Comparison of ENCODE assay signal across 24 cellular contexts in genomic region chr9:136402067-136402466, GRCh38. TPM values are rescaled to one million over a fixed set of nuclear protein-coding genes. Genes with fewer than 3 reads are reported as not detected.
DNase-seq lines count a peak whose midpoint lies in the region; ATAC-seq and TF ChIP-seq lines count a peak whose summit lies in the region.
"Had no signal": no experiment of that assay in that cellular context is flagged by ENCODE, and none has a peak within 500 bp of the region (broad histone marks: within the 10 kb centered on the region; RNA-seq: fewer than 3 reads in every experiment).

No MANE protein-coding gene starts in this region.

- H3K4me2 ChIP-seq in trophoblast cell (ENCODE audit: low read length), result no peak overlapping the region
- H3K4me2 ChIP-seq: neural progenitor cell, SK-N-SH had no signal

- H3K23ac ChIP-seq in trophoblast cell (ENCODE audit: low read length), result no peak overlapping the region

- no peak overlapping the region for H2BK12ac ChIP-seq in trophoblast cell (ENCODE audit: low read length)

- H2AK5ac ChIP-seq in trophoblast cell (ENCODE audit: low read length), result no peak overlapping the region

- no peaks in the 10 kb centered on the region for H3K9me3 ChIP-seq in trophoblast cell (ENCODE audit: insufficient read depth, low read depth, low read length)
- H3K9me3 ChIP-seq: ascending aorta, HAP-1, SK-N-SH, testis had no signal

- no peak overlapping the region for H2BK5ac ChIP-seq in trophoblast cell (ENCODE audit: low read depth, low read length, poor library complexity)

- peak overlapping the region; percentile 89 for H3K27ac Mint-ChIP-seq in activated naive CD4-positive, alpha-beta T cell treated with anti-CD3 and anti-CD28 coated beads, Interleukin-2, amount 50 U/mL, for 24 hours
- H3K27ac Mint-ChIP-seq in HFFc6 (peak overlapping the region; percentile 69; the same call in 1 of the 2 replicates), nephron progenitor cell (no peak overlapping the region)
- H3K27ac Mint-ChIP-seq in activated T-helper 17 cell treated with anti-CD3 and anti-CD28 coated beads, Interleukin-2, amount 50 U/mL, for 72 hours, result peak overlapping the region; percentile 84
- H3K27ac Mint-ChIP-seq: mesothelial cell of epicardium had no signal

- no peaks in the 10 kb centered on the region for H3K9me3 Mint-ChIP-seq in activated naive CD4-positive, alpha-beta T cell treated with anti-CD3 and anti-CD28 coated beads, Interleukin-2, amount 50 U/mL, for 24 hours
- H3K9me3 Mint-ChIP-seq in HFFc6 (no peaks in the 10 kb centered on the region), nephron progenitor cell (no peaks in the 10 kb centered on the region)
- no peaks in the 10 kb centered on the region for H3K9me3 Mint-ChIP-seq in activated T-helper 17 cell treated with anti-CD3 and anti-CD28 coated beads, Interleukin-2, amount 50 U/mL, for 72 hours
- H3K9me3 Mint-ChIP-seq: mesothelial cell of epicardium, neural progenitor cell, WTC11 had no signal

- peaks cover 16 to 30% of the 10 kb centered on the region in 2 experiments for H3K4me1 ChIP-seq in trophoblast cell (ENCODE audit: control insufficient read depth in 1 of 2, insufficient read depth in 2 of 2, low read length in 2 of 2)
- H3K4me1 ChIP-seq: neural progenitor cell had no signal

- H3K36me3 ChIP-seq in trophoblast cell (ENCODE audit: control insufficient read depth in 1 of 2, insufficient read depth in 2 of 2, low read length in 2 of 2), result peaks cover 43 to 47% of the 10 kb centered on the region in 2 experiments

- H3K79me2 ChIP-seq in trophoblast cell (ENCODE audit: control insufficient read depth, insufficient read depth, low read length, poor library complexity), result peaks cover 9% of the 10 kb centered on the region

- H3K27me3 ChIP-seq in trophoblast cell (ENCODE audit: insufficient read depth, low read length), result no peaks in the 10 kb centered on the region
- H3K27me3 ChIP-seq: ascending aorta, neural progenitor cell, testis had no signal

- H3K4ac ChIP-seq in trophoblast cell (ENCODE audit: low read depth, low read length), result no peak overlapping the region

- peaks cover 5% of the 10 kb centered on the region for H3K79me1 ChIP-seq in trophoblast cell (ENCODE audit: low read length)

- no peak overlapping the region for H2AFZ ChIP-seq in trophoblast cell (ENCODE audit: insufficient read depth, low read length, poor library complexity)
- H2AFZ ChIP-seq: neural progenitor cell had no signal

- H3K36me3 Mint-ChIP-seq in activated naive CD4-positive, alpha-beta T cell treated with anti-CD3 and anti-CD28 coated beads, Interleukin-2, amount 50 U/mL, for 24 hours, result peaks cover 6% of the 10 kb centered on the region
- H3K36me3 Mint-ChIP-seq in HFFc6 (ENCODE audit: low read depth), result peaks cover 13% of the 10 kb centered on the region; the same call in 1 of the 2 replicates
- H3K36me3 Mint-ChIP-seq in activated T-helper 17 cell treated with anti-CD3 and anti-CD28 coated beads, Interleukin-2, amount 50 U/mL, for 72 hours (ENCODE audit: low read depth), result peaks cover 78% of the 10 kb centered on the region
- H3K36me3 Mint-ChIP-seq in nephron progenitor cell (ENCODE audit: low read depth), result peaks cover 28% of the 10 kb centered on the region

- H3K14ac ChIP-seq in trophoblast cell (ENCODE audit: low read length), result no peak overlapping the region

- no peak overlapping the region for H3K4me3 Mint-ChIP-seq in activated naive CD4-positive, alpha-beta T cell treated with anti-CD3 and anti-CD28 coated beads, Interleukin-2, amount 50 U/mL, for 24 hours
- H3K4me3 Mint-ChIP-seq in HFFc6 (no peak overlapping the region), nephron progenitor cell (no peak overlapping the region)
- peak overlapping the region; percentile 88 for H3K4me3 Mint-ChIP-seq in activated T-helper 17 cell treated with anti-CD3 and anti-CD28 coated beads, Interleukin-2, amount 50 U/mL, for 72 hours
- H3K4me3 Mint-ChIP-seq: CD14-positive monocyte, WTC11 had no signal

- H4K91ac ChIP-seq in trophoblast cell (ENCODE audit: low read depth, low read length), result no peak overlapping the region

- H3K27ac ChIP-seq in trophoblast cell (ENCODE audit: low read depth, low read length), result peak overlapping the region; percentile 3
- H3K27ac ChIP-seq: ascending aorta, neural progenitor cell, testis had no signal

- H2BK120ac ChIP-seq in trophoblast cell (ENCODE audit: insufficient read depth, low read length, poor library complexity), result no peak overlapping the region

- no peak overlapping the region for H3K9ac ChIP-seq in trophoblast cell (ENCODE audit: low read length)
- H3K9ac ChIP-seq: neural progenitor cell, SK-N-SH had no signal

- DNase-seq in activated naive CD4-positive, alpha-beta T cell treated with anti-CD3 and anti-CD28 coated beads, Interleukin-2, amount 50 U/mL, for 16 hours, result no peak
- no peak for DNase-seq in HFFc6
- DNase-seq in trophoblast cell, result peak in 1 of 2 donors; percentile 18
- no peak for DNase-seq in nephron progenitor cell
- no peak for DNase-seq in DMS 273 treated with DMSO at 0.1 percent for 48 hours (lab: John Stamatoyannopoulos, UW)
- no peak for DNase-seq in activated CD4-positive, CD25-positive, alpha-beta regulatory T cell treated with anti-CD3 and anti-CD28 coated beads, Interleukin-2, amount 50 U/mL, for 72 hours
- DNase-seq: activated effector memory CD4-positive, alpha-beta T cell treated with anti-CD3 and anti-CD28 coated beads, Interleukin-2, amount 50 U/mL, for 16 hours; DMS153; NCI-H1105 treated with DMSO at 0.1 percent for 48 hours; NCI-H2081; NCI-H510A; SK-N-SH; T1000; testis had no signal

- H4K8ac ChIP-seq in trophoblast cell (ENCODE audit: low read depth, low read length), result no peak overlapping the region

- ATAC-seq in activated T-helper 17 cell treated with anti-CD3 and anti-CD28 coated beads, Interleukin-2, amount 50 U/mL, for 72 hours (replicated peaks), result no peak
- ATAC-seq: left lobe of liver, WTC11 had no signal

- H4K12ac ChIP-seq in trophoblast cell (ENCODE audit: low read depth, low read length), result peak overlapping the region; percentile 5

- H3K27me3 Mint-ChIP-seq in activated naive CD4-positive, alpha-beta T cell treated with anti-CD3 and anti-CD28 coated beads, Interleukin-2, amount 50 U/mL, for 24 hours, result no peaks in the 10 kb centered on the region
- H3K27me3 Mint-ChIP-seq in HFFc6 (ENCODE audit: insufficient read depth), result peaks cover 4% of the 10 kb centered on the region
- no peaks in the 10 kb centered on the region for H3K27me3 Mint-ChIP-seq in activated T-helper 17 cell treated with anti-CD3 and anti-CD28 coated beads, Interleukin-2, amount 50 U/mL, for 72 hours
- peaks cover 5% of the 10 kb centered on the region for H3K27me3 Mint-ChIP-seq in nephron progenitor cell (ENCODE audit: low read depth, poor library complexity)

- TF ChIP-seq CTCF in HFFc6 (IDR thresholded peaks at IDR 0.05), result no peak
- TF ChIP-seq CTCF in nephron progenitor cell (IDR thresholded peaks at IDR 0.05), result no peak

- peaks cover 58% of the 10 kb centered on the region for H3K4me1 Mint-ChIP-seq in activated naive CD4-positive, alpha-beta T cell treated with anti-CD3 and anti-CD28 coated beads, Interleukin-2, amount 50 U/mL, for 24 hours
- H3K4me1 Mint-ChIP-seq in HFFc6 (ENCODE audit: low read depth) (peaks cover 14% of the 10 kb centered on the region), nephron progenitor cell (peaks cover 14% of the 10 kb centered on the region)
- H3K4me1 Mint-ChIP-seq in activated T-helper 17 cell treated with anti-CD3 and anti-CD28 coated beads, Interleukin-2, amount 50 U/mL, for 72 hours, result peaks cover 24% of the 10 kb centered on the region

- H3K4me3 ChIP-seq in trophoblast cell (ENCODE audit: low read depth, low read length), result no peak overlapping the region
- H3K4me3 ChIP-seq: ascending aorta, HAP-1, neural progenitor cell, testis had no signal

- no CpG with 5 or more reads among the region's 13 CpGs for WGBS in trophoblast cell (ENCODE audit: extremely low coverage, insufficient coverage, insufficient read length)

- no peak overlapping the region for H3K18ac ChIP-seq in trophoblast cell (ENCODE audit: low read length)

RNA-seq across cellular contexts. Expression of gene SNAPC4, which starts 2.1 kb away (rescaled TPM):
- total RNA-seq in HFFc6 (2021; fragmentation: NEBNext Ultra II Directional; extraction: Animal tissue kit (Norgen Biotek cat#: 25700)), result 1 to 10 TPM; 6.2 to 9.4 (median 6.5) TPM
- total RNA-seq in activated T-helper 17 cell treated with anti-CD3 and anti-CD28 coated beads, Interleukin-2, amount 50 U/mL, for 72 hours, result 10 to 100 TPM; 16.3 to 21.9 TPM
- 6.8 and 7.2 TPM in 2 replicates for polyA plus RNA-seq in trophoblast cell (2013)

RNA-seq across cellular contexts. Expression of gene ENTR1, which starts 8.3 kb away (rescaled TPM):
- 10 to 100 TPM; 40.8 to 55.1 (median 43.7) TPM for total RNA-seq in HFFc6 (2021; fragmentation: NEBNext Ultra II Directional; extraction: Animal tissue kit (Norgen Biotek cat#: 25700))
- total RNA-seq in activated T-helper 17 cell treated with anti-CD3 and anti-CD28 coated beads, Interleukin-2, amount 50 U/mL, for 72 hours, result 10 to 100 TPM; 56.3 to 81.0 TPM
- polyA plus RNA-seq in trophoblast cell (2013), result 53.0 and 55.7 TPM in 2 replicates

RNA-seq across cellular contexts. Expression of gene PMPCA, which starts 8.4 kb away (rescaled TPM):
- total RNA-seq in HFFc6 (2021; fragmentation: NEBNext Ultra II Directional; extraction: Animal tissue kit (Norgen Biotek cat#: 25700)), result 10 to 100 TPM; 69.1 to 81.0 (median 75.9) TPM
- 100 to 1,000 TPM in 1 of 2 donors, 10 to 100 TPM in 1; 89.7 to 123 TPM for total RNA-seq in activated T-helper 17 cell treated with anti-CD3 and anti-CD28 coated beads, Interleukin-2, amount 50 U/mL, for 72 hours
- polyA plus RNA-seq in trophoblast cell (2013), result 38.5 and 39.5 TPM in 2 replicates

RNA-seq across cellular contexts. Expression of gene CARD9, which starts 28.6 kb away (rescaled TPM):
- total RNA-seq in HFFc6 (2021; fragmentation: NEBNext Ultra II Directional; extraction: Animal tissue kit (Norgen Biotek cat#: 25700)), result 10 to 100 TPM in 2 of 6 experiments, 1 to 10 TPM in 4; 2.9 to 19.0 (median 3.2) TPM
- 1 to 10 TPM; 6.1 to 6.4 TPM for total RNA-seq in activated T-helper 17 cell treated with anti-CD3 and anti-CD28 coated beads, Interleukin-2, amount 50 U/mL, for 72 hours
- 0.55 and 0.61 TPM in 2 replicates for polyA plus RNA-seq in trophoblast cell (2013)
- total RNA-seq: RPMI7951 had no signal

RNA-seq across cellular contexts. Expression of gene INPP5E, which starts 37.6 kb away (rescaled TPM):
- total RNA-seq in HFFc6 (2021; fragmentation: NEBNext Ultra II Directional; extraction: Animal tissue kit (Norgen Biotek cat#: 25700)), result 10 to 100 TPM; 11.5 to 14.0 (median 12.3) TPM
- total RNA-seq in activated T-helper 17 cell treated with anti-CD3 and anti-CD28 coated beads, Interleukin-2, amount 50 U/mL, for 72 hours, result 10 to 100 TPM; 14.2 to 18.2 TPM
- 9.8 and 10.3 TPM in 2 replicates for polyA plus RNA-seq in trophoblast cell (2013)
